Comparison of ENCODE assay signal across 6 cellular contexts in the genomic region with DNA sequence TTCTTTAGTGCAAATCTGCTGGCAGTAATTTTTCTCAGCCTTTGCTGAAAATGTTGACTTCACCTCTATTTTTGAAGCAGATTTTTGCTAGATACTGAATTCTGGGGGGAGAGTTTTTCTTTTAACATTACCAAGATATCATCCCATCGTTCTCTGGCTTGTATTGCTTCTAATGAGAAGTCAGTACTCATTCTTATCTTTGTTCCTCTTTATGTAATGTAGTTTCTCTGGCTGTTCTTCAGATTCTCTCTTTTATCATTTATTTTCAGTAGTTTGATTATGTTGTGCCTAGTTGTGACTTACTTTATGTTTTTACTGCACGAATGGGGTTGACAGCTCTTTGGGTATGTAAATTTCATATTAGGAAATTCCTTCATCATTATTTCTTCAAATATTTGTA.
"Had no signal": no experiment of that assay in that cellular context is flagged by ENCODE, and none has a peak within 500 bp of the region (broad histone marks: within the 10 kb centered on the region; RNA-seq: fewer than 3 reads in every experiment).

No MANE protein-coding gene starts in this region.

- H3K27ac Mint-ChIP-seq: GM23338, H9 had no signal

- H3K4me1 Mint-ChIP-seq: GM23338, H9 had no signal

- ATAC-seq: GM23338 had no signal

- H3K4me3 Mint-ChIP-seq: GM23338, H9 had no signal

- H2AFZ ChIP-seq: GM23338 had no signal

- DNase-seq: H9, HCEC 1CT, KBM-7 had no signal

- H3K27ac ChIP-seq: HL-60, KMS-11 had no signal

- H3K9me3 Mint-ChIP-seq: GM23338, H9 had no signal

- H3K4me2 ChIP-seq: GM23338, KMS-11 had no signal

- H3K9ac ChIP-seq: KMS-11 had no signal

- H3K4me3 ChIP-seq: GM23338 had no signal
